In the genomic region with DNA sequence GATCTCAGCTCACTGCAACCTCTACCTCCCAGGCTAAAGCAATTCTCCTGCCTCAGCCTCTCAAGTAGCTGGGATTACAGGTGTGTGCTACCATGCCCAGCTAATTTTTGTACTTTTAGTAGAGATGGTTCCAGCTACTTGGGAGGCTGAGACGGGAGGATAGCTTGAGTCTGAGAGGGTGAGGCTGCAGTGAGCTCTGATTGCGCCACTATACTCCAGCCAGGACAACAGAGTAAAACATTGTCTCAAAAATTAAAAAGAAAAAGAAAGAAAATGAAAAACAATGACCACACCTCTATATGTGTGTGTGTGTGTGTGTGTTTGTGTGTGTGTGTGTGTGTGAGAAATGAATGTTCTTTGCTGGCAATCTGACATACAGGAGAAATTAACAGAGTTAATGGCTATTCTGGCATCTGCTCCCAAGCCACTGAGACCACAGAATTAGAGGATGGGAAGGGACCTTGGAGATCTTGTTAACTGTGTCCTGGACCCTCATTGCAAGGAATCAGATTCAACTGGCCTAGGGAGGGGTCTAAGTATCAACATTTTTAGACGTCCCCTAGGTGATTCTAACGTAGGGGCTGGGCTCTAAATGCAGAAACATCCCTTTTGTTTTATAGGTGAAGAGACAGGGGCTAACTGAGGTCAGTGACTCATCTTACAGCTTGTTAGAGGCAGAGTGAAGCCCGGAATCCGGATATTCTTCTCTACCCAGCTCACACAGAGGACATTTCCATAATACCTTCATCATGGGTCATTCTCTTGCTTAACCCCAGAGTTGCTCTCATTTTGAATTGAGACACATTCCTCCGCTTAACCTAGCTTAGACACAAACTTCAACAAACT, we compare ENCODE assay signal across 11 cellular contexts.
A peak's percentile ranks its signal among the peaks of the same experiment; 100 is the strongest.
DNase-seq lines count a peak whose midpoint lies in the region; TF ChIP-seq lines count a peak whose summit lies in the region.
"Had no signal": no experiment of that assay in that cellular context is flagged by ENCODE, and none has a peak within 500 bp of the region (broad histone marks: within the 10 kb centered on the region; RNA-seq: fewer than 3 reads in every experiment).

No MANE protein-coding gene starts in this region.

- H3K4me3 ChIP-seq in brain microvascular endothelial cell (ENCODE audit: low read depth, low read length) = no peak overlapping the region
- H3K4me3 ChIP-seq: lung had no signal

- H3K36me3 ChIP-seq in brain microvascular endothelial cell (replicated peaks) = no peaks in the 10 kb centered on the region

- intact Hi-C loops in posterior cingulate gyrus (cut with DNase I) = no loop called here

- no peaks in the 10 kb centered on the region for H3K27me3 ChIP-seq in brain microvascular endothelial cell (replicated peaks)

- in situ Hi-C loops in brain microvascular endothelial cell (cut with HindIII; ENCODE audit: low pct_ligation_motif_present, low sequenced_read_pairs) = no loop called here

- H3K27ac ChIP-seq in brain microvascular endothelial cell = peak overlapping the region; percentile 75

- peak; percentile 49 for DNase-seq in COLO829 (ENCODE audit: low spot score)
- peak; percentile 34 for DNase-seq in LoVo (ENCODE audit: low spot score)
- DNase-seq in brain microvascular endothelial cell = peak; percentile 91
- DNase-seq in kidney glomerular epithelial cell (lab: John Stamatoyannopoulos, UW) = peak; percentile 98
- DNase-seq in NCI-H345 (lab: John Stamatoyannopoulos, UW) = no peak
- DNase-seq in GM19240 (ENCODE audit: insufficient read length, low spot score) = no peak
- DNase-seq in posterior cingulate gyrus = no peak
- DNase-seq in activated effector memory CD4-positive, alpha-beta T cell treated with Interleukin-2 at 50 U/mL for 16 hours = no peak
- DNase-seq: NCI-H510A; stimulated activated CD4-positive, alpha-beta T cell treated with anti-CD3 and anti-CD28 coated beads, Interleukin-2, amount 100 ng/mL, for 48 hours had no signal

- TF ChIP-seq CTCF in brain microvascular endothelial cell (IDR thresholded peaks at IDR 0.05; ENCODE audit: low read depth, low read length, missing control alignments) = no peak

Comparison
In these comparisons a context has a peak if more than half of its experiments do, and no peak if none do; other contexts are left out.
1. DNase-seq: peak in COLO829 (single experiment), LoVo (single experiment), brain microvascular endothelial cell (single experiment) and kidney glomerular epithelial cell (single experiment); none in NCI-H345 (single experiment), GM19240 (single experiment), posterior cingulate gyrus (0 of 10) and activated effector memory CD4-positive, alpha-beta T cell treated with Interleukin-2 at 50 U/mL for 16 hours (single experiment).